8 cellular contexts compared by ENCODE assay signal in the genomic region with DNA sequence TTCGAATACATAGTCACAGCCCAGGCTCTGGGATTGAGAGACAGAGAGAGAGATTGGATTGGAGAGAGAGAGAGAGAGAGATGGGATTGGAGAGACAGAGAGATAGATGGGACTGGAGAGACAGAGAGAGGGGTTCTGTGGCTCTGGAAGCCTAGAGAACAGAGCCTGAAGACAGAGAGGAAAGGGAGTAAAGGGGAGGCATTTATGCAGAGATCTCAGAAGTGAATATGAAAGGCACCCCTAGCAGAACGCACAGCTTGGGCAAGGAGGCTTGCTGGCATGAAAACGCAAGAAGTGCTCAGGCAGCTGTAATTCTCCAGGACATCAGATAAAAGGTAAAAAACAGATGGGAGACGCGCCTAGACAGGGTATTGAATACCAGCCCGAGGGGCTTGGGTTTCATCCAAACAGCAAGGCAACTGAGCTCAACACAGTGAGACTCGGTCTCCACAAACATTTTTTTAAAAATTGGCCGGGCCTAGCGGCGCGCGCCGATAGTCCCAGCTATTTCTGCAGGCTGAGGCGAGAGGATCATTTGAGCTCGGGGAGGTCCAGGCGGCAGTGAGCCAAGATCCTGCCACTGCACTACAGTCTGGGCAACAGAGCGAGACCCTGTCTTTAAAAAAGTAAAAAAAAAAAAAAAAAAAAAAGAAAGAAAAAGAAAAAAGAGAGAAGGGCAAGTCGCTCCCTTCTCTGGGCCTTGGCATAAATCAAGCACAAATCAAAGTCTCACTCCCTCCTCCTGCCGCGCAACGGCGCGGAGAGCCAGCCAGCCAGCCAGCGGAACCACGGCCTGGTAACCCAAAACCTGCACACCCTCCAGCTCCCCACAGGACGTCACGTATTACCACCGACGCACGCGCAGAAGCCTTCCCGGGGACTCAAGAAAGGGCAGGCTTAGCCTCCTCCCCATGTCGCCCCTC. TPM values are rescaled to one million over a fixed set of nuclear protein-coding genes. Genes with fewer than 3 reads are reported as not detected.
DNase-seq lines count a peak whose midpoint lies in the region; ATAC-seq and TF ChIP-seq lines count a peak whose summit lies in the region.

No MANE protein-coding gene starts in this region.

- peak overlapping the region; percentile 96 for H3K27ac Mint-ChIP-seq in activated T-cell treated with anti-CD3 and anti-CD28 coated beads, Interleukin-2, amount 50 U/mL, for 72 hours

- peak overlapping the region; percentile 50 for H3K9ac ChIP-seq in HUES64 (ENCODE audit: low read depth, low read length)

- DNase-seq in AG10803 (ENCODE audit: low read depth) (no peak), heart left ventricle (peak in 3 of 5 donors; percentile 86 to 100 (median 99)), psoas muscle (peak; percentile 79 to 93), NCI-H510A (lab: John Stamatoyannopoulos, UW) (no peak), NCI-H345 treated with DMSO at 0.1 percent for 48 hours (lab: John Stamatoyannopoulos, UW; ENCODE audit: unreplicated experiment) (no peak)
- DNase-seq in activated T-cell treated with anti-CD3 and anti-CD28 coated beads, Interleukin-2, amount 50 U/mL, for 72 hours, result peak in 1 of 2 donors; percentile 6

- H3K27me3 Mint-ChIP-seq in activated T-cell treated with anti-CD3 and anti-CD28 coated beads, Interleukin-2, amount 50 U/mL, for 72 hours (ENCODE audit: low read depth), result no peaks in the 10 kb centered on the region

- TF ChIP-seq CTCF in AG10803 (conservative IDR thresholded peaks at IDR 0.05; ENCODE audit: low read length), result no peak
- TF ChIP-seq CTCF in heart left ventricle (IDR thresholded peaks at IDR 0.05), result peak in 2 of 12 donors; percentile 7 to 17
- no peak for TF ChIP-seq CTCF in psoas muscle (IDR thresholded peaks at IDR 0.05)

- intact Hi-C loops in heart left ventricle (cut with DNase I) (loop anchor here in 7 of 10 donors (1.0 to 5.0 kb wide), 5 partner anchors 18 to 50 kb away; a partner anchor contains a TSS), psoas muscle (cut with DNase I) (loop anchor here (5.0 to 10.0 kb wide), 2 partner anchors 46 to 47 kb away; no protein-coding TSS in a partner anchor)

- H3K9me3 Mint-ChIP-seq in activated T-cell treated with anti-CD3 and anti-CD28 coated beads, Interleukin-2, amount 50 U/mL, for 72 hours, result no peaks in the 10 kb centered on the region

- WGBS in HUES64, result 4% methylated on average over 32 of the region's 33 CpGs
- WGBS in heart left ventricle, 4 donors, result 0 to 2% (median 2%) methylated on average over 33 of the region's 33 CpGs
- 1% methylated on average over 32 to 33 of the region's 33 CpGs for WGBS in psoas muscle, 3 donors

- TF ChIP-seq POLR2A in heart left ventricle (IDR thresholded peaks at IDR 0.05), result peak in 1 of 2 donors; percentile 64

- H3K36me3 Mint-ChIP-seq in activated T-cell treated with anti-CD3 and anti-CD28 coated beads, Interleukin-2, amount 50 U/mL, for 72 hours (ENCODE audit: insufficient read depth in 2 of 2), result peaks cover 3 to 12% of the 10 kb centered on the region in 2 donors

- H3K4me3 ChIP-seq in AG10803 (ENCODE audit: low read length) (peak overlapping the region; percentile 47), HUES64 (ENCODE audit: low read length) (peak overlapping the region; percentile 57), heart left ventricle (peak overlapping the region; percentile 9 to 96 (median 52)), psoas muscle (peak overlapping the region; percentile 73)

- H3K9me3 ChIP-seq in HUES64 (ENCODE audit: insufficient read depth, low read depth, low read length) (no peaks in the 10 kb centered on the region), heart left ventricle (no peaks in the 10 kb centered on the region), psoas muscle (no peaks in the 10 kb centered on the region)

- peaks cover 35% of the 10 kb centered on the region for H3K4me1 Mint-ChIP-seq in activated T-cell treated with anti-CD3 and anti-CD28 coated beads, Interleukin-2, amount 50 U/mL, for 72 hours (ENCODE audit: low read depth)

- H3K4me3 Mint-ChIP-seq in activated T-cell treated with anti-CD3 and anti-CD28 coated beads, Interleukin-2, amount 50 U/mL, for 72 hours, result peak overlapping the region; percentile 83 to 100

- peak; percentile 16 for ATAC-seq in GM18907 (IDR thresholded peaks at IDR 0.05; ENCODE audit: unreplicated experiment)
- ATAC-seq in activated T-cell treated with anti-CD3 and anti-CD28 coated beads, Interleukin-2, amount 50 U/mL, for 72 hours (replicated peaks in 1 of 2), result peak in 1 of 2 donors; percentile 0
- ATAC-seq in heart left ventricle, result peak; percentile 0 to 29 (median 10)
- peak; percentile 23 to 85 (median 39) for ATAC-seq in psoas muscle

- peak overlapping the region; percentile 88 for H3K27ac ChIP-seq in HUES64 (ENCODE audit: low read depth, low read length)
- peak overlapping the region; percentile 73 to 100 (median 90) for H3K27ac ChIP-seq in heart left ventricle
- peak overlapping the region; percentile 91 for H3K27ac ChIP-seq in psoas muscle

- H3K4me1 ChIP-seq in HUES64 (ENCODE audit: insufficient read depth, low read length) (peaks cover 9% of the 10 kb centered on the region), heart left ventricle (peaks cover 5 to 45% (median 35%) of the 10 kb centered on the region in 12 donors), psoas muscle (peaks cover 41% of the 10 kb centered on the region)

- H3K36me3 ChIP-seq in HUES64 (ENCODE audit: insufficient read depth, low read length) (peaks cover 15% of the 10 kb centered on the region), heart left ventricle (peaks cover 0 to 22% (median 7%) of the 10 kb centered on the region in 9 donors), psoas muscle (ENCODE audit: insufficient read depth in 1 of 2, low read depth in 1 of 2) (peaks cover 2 to 16% of the 10 kb centered on the region in 2 donors)

- H3K27me3 ChIP-seq in HUES64 (ENCODE audit: insufficient read depth, low read length), result no peaks in the 10 kb centered on the region
- H3K27me3 ChIP-seq in heart left ventricle, result no peaks in the 10 kb centered on the region
- H3K27me3 ChIP-seq in psoas muscle (ENCODE audit: insufficient read depth in 3 of 3, low read length in 2 of 3), result no peaks in the 10 kb centered on the region

RNA-seq across cellular contexts. Expression of a gene that starts 0.8 kb away (rescaled TPM):
- polyA plus RNA-seq in HUES64 (2013, experiment 1 of 2), result 217 TPM
- polyA plus RNA-seq in HUES64 (2013, experiment 2 of 2), result 237 TPM
- 100 to 1,000 TPM; 160 to 181 TPM for total RNA-seq in activated T-cell treated with anti-CD3 and anti-CD28 coated beads, Interleukin-2, amount 50 U/mL, for 72 hours
- total RNA-seq in heart left ventricle, result 100 to 1,000 TPM; 345 to 447 (median 370) TPM
- 100 to 1,000 TPM; 258 to 294 TPM for polyA plus RNA-seq in heart left ventricle
- total RNA-seq in psoas muscle, result 100 to 1,000 TPM; 182 to 340 (median 268) TPM
- 100 to 1,000 TPM; 127 to 400 (median 139) TPM for polyA plus RNA-seq in psoas muscle

RNA-seq across cellular contexts. Expression of a gene that starts 17.7 kb away (rescaled TPM):
- 5.7 TPM for polyA plus RNA-seq in HUES64 (2013, experiment 1 of 2)
- 6.5 TPM for polyA plus RNA-seq in HUES64 (2013, experiment 2 of 2)
- 10 to 100 TPM; 15.3 to 18.2 TPM for total RNA-seq in activated T-cell treated with anti-CD3 and anti-CD28 coated beads, Interleukin-2, amount 50 U/mL, for 72 hours
- total RNA-seq in heart left ventricle, result 10 to 100 TPM in 2 of 9 donors, 1 to 10 TPM in 7; 4.1 to 11.0 (median 7.3) TPM
- polyA plus RNA-seq in heart left ventricle, result 1 to 10 TPM; 3.0 to 4.7 TPM
- total RNA-seq in psoas muscle, result 1 to 10 TPM; 2.1 to 6.4 (median 3.9) TPM
- 1 to 10 TPM; 1.3 to 4.4 (median 1.8) TPM for polyA plus RNA-seq in psoas muscle

RNA-seq across cellular contexts. Expression of a gene that starts 49.3 kb away (rescaled TPM):
- 12.8 TPM for polyA plus RNA-seq in HUES64 (2013, experiment 1 of 2)
- 13.2 TPM for polyA plus RNA-seq in HUES64 (2013, experiment 2 of 2)
- total RNA-seq in activated T-cell treated with anti-CD3 and anti-CD28 coated beads, Interleukin-2, amount 50 U/mL, for 72 hours, result 10 to 100 TPM; 10.4 to 12.1 TPM
- total RNA-seq in heart left ventricle, result 10 to 100 TPM in 1 of 9 donors, 1 to 10 TPM in 8; 1.8 to 10.0 (median 6.7) TPM
- polyA plus RNA-seq in heart left ventricle, result 1 to 10 TPM; 1.7 to 3.4 TPM
- total RNA-seq in psoas muscle, result 1 to 10 TPM; 1.8 to 6.2 (median 3.8) TPM
- 1 to 10 TPM; 1.5 to 4.8 (median 2.2) TPM for polyA plus RNA-seq in psoas muscle

Comparison
In these comparisons a context has a peak if more than half of its experiments do, and no peak if none do; other contexts are left out.
1. DNase-seq: peak in heart left ventricle (3 of 5) and psoas muscle (2 of 2); none in AG10803 (single experiment), NCI-H510A (single experiment) and NCI-H345 treated with DMSO at 0.1 percent for 48 hours (single experiment).
2. Peak in every context shown above with its lines, with median percentiles within 50 percentile points of each other: H3K4me3 ChIP-seq and H3K27ac ChIP-seq.